1 cellular context compared by ENCODE assay signal in the genomic region with DNA sequence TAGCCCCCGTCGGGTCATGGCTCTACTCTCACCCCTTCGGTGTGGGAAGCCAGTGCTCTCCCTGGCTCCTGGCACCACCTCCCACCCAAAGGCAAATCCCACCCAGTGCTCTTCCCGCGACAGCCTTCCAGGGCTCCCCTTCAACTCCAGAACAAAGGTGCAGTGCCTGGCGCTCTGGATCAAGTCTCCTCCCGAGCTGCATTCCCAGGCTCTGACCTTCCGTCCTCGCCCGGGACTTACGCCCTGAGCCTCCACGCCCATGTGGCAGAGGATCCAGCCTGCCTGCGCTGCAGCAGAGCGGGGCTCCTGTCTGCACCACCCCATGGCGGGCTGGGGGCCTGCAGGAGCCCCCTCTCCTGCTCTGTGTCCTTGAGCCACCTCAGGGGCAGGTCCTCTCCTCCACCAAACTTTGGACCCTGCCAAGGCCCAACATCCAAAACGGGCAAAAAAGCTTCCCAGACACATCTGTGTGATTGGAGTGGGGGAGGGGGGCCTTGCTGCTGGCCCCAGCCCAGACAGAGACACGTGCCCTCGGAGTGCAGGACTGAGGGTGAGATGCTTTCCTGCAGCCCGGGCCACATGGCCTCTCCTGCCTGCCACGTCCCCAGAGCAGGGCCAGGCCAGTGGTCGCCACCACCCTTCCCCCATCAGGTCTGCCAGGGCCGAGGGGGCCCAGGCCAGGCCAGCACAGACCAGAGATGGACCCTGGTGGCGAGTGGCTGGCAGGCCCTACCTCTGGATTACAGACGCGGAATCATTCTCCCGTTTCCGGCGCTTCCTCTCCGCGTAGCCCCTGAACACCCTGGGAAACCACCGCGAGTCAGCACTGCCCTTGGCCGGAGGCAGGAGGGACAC.
A peak's percentile ranks its signal among the peaks of the same experiment; 100 is the strongest.
TF ChIP-seq lines count a peak whose summit lies in the region.

No MANE protein-coding gene starts in this region.

TF ChIP-seq in HepG2, 621 proteins besides CTCF, POLR2A, EP300 and RAD21 (continued from another document and continues in another):
- TF ChIP-seq KIAA2018 (CRISPR knock-in tag; IDR thresholded peaks at IDR 0.05; ENCODE audit: borderline replicate concordance) (no peak; the same call in 1 of the 2 replicates), RFX1 (IDR thresholded peaks at IDR 0.05) (no peak), NFE2L1 (CRISPR knock-in tag; IDR thresholded peaks at IDR 0.05; ENCODE audit: borderline replicate concordance) (peak; percentile 24; the same call in 1 of the 2 replicates), ZNF615 (CRISPR knock-in tag; IDR thresholded peaks at IDR 0.05; ENCODE audit: borderline replicate concordance) (no peak), RBM39 (IDR thresholded peaks at IDR 0.05; ENCODE audit: low read depth, low read length, poor library complexity, severe bottlenecking) (peak; percentile 50), ZNF644 (CRISPR knock-in tag; IDR thresholded peaks at IDR 0.05; ENCODE audit: low read depth) (no peak), CBX5 (CRISPR knock-in tag; IDR thresholded peaks at IDR 0.05; ENCODE audit: borderline replicate concordance) (peak; percentile 82; the same call in 1 of the 2 replicates), ZNF414 (CRISPR knock-in tag; IDR thresholded peaks at IDR 0.05) (peak; percentile 90; the same call in 1 of the 2 replicates), ZNF616 (CRISPR knock-in tag; IDR thresholded peaks at IDR 0.05; ENCODE audit: low read depth) (peak; percentile 95; the same call in 1 of the 2 replicates), ZFYVE20 (CRISPR knock-in tag; IDR thresholded peaks at IDR 0.05; ENCODE audit: borderline replicate concordance, low read depth) (no peak), ARID5B (CRISPR knock-in tag; IDR thresholded peaks at IDR 0.05) (peak; percentile 79), MED13 (CRISPR knock-in tag; IDR thresholded peaks at IDR 0.05) (peak; percentile 66; the same call in 1 of the 2 replicates), REST (IDR thresholded peaks at IDR 0.05; ENCODE audit: borderline replicate concordance in 1 of 2, low read depth in 1 of 2, low read length in 2 of 2) (peak in 1 of 2 experiments; percentile 38; a peak in 1 of 4 replicates), JUN (CRISPR knock-in tag; IDR thresholded peaks at IDR 0.05) (peak; percentile 54), ZNF432 (CRISPR knock-in tag; IDR thresholded peaks at IDR 0.05; ENCODE audit: borderline replicate concordance) (no peak)
- TF ChIP-seq, protein P1, sequence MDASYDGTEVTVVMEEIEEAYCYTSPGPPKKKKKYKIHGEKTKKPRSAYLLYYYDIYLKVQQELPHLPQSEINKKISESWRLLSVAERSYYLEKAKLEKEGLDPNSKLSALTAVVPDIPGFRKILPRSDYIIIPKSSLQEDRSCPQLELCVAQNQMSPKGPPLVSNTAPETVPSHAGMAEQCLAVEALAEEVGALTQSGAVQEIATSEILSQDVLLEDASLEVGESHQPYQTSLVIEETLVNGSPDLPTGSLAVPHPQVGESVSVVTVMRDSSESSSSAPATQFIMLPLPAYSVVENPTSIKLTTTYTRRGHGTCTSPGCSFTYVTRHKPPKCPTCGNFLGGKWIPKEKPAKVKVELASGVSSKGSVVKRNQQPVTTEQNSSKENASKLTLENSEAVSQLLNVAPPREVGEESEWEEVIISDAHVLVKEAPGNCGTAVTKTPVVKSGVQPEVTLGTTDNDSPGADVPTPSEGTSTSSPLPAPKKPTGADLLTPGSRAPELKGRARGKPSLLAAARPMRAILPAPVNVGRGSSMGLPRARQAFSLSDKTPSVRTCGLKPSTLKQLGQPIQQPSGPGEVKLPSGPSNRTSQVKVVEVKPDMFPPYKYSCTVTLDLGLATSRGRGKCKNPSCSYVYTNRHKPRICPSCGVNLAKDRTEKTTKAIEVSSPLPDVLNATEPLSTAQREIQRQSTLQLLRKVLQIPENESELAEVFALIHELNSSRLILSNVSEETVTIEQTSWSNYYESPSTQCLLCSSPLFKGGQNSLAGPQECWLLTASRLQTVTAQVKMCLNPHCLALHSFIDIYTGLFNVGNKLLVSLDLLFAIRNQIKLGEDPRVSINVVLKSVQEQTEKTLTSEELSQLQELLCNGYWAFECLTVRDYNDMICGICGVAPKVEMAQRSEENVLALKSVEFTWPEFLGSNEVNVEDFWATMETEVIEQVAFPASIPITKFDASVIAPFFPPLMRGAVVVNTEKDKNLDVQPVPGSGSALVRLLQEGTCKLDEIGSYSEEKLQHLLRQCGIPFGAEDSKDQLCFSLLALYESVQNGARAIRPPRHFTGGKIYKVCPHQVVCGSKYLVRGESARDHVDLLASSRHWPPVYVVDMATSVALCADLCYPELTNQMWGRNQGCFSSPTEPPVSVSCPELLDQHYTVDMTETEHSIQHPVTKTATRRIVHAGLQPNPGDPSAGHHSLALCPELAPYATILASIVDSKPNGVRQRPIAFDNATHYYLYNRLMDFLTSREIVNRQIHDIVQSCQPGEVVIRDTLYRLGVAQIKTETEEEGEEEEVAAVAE (CRISPR knock-in tag; IDR thresholded peaks at IDR 0.05; ENCODE audit: borderline replicate concordance), result peak; percentile 85
- TF ChIP-seq, protein P2, sequence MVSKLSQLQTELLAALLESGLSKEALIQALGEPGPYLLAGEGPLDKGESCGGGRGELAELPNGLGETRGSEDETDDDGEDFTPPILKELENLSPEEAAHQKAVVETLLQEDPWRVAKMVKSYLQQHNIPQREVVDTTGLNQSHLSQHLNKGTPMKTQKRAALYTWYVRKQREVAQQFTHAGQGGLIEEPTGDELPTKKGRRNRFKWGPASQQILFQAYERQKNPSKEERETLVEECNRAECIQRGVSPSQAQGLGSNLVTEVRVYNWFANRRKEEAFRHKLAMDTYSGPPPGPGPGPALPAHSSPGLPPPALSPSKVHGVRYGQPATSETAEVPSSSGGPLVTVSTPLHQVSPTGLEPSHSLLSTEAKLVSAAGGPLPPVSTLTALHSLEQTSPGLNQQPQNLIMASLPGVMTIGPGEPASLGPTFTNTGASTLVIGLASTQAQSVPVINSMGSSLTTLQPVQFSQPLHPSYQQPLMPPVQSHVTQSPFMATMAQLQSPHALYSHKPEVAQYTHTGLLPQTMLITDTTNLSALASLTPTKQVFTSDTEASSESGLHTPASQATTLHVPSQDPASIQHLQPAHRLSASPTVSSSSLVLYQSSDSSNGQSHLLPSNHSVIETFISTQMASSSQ (IDR thresholded peaks at IDR 0.05; ENCODE audit: low read depth), result no peak
- TF ChIP-seq, protein P2 (CRISPR knock-in tag; IDR thresholded peaks at IDR 0.05; ENCODE audit: borderline replicate concordance), result peak; percentile 68
